Comparison of ENCODE assay signal across 3 cellular contexts in the genomic region with DNA sequence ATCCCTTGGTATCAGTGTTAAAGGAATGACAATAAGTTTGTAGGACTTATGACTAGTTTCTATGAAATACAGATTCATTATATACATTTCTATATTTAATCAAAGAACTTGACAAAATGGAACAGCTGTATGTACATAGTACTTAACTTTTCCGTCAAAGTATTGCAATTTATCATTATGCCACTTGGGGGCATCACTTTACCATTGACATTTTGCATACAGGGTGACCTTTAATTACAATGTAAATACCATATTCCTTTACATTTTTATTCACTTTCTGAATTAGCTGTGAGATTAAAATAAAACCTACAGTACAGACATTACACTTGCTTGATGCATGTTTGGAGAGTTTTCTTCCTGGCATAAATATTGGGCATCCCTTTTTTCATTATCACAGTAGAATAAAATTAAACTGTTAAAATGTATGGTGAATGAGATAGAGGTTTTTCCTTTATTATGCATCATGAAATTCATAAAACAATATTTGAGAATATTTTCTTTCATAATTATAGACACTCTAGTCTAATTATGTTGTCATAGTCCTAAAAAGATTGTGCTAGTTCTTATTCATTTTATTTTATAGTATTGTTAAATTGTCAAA.
TF ChIP-seq lines count a peak whose summit lies in the region.

No MANE protein-coding gene starts in this region.

TF ChIP-seq in HCT116, 20 proteins besides CTCF, POLR2A, EP300 and RAD21 (continues in another document):
- no peak for TF ChIP-seq REST (IDR thresholded peaks at IDR 0.05; ENCODE audit: low read depth)
- TF ChIP-seq, protein P1, sequence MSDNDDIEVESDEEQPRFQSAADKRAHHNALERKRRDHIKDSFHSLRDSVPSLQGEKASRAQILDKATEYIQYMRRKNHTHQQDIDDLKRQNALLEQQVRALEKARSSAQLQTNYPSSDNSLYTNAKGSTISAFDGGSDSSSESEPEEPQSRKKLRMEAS (IDR thresholded peaks at IDR 0.05), result no peak
- no peak for TF ChIP-seq SIN3A (IDR thresholded peaks at IDR 0.05; ENCODE audit: low read depth)
- TF ChIP-seq ELF1 (IDR thresholded peaks at IDR 0.05; ENCODE audit: borderline replicate concordance, low read depth), result no peak
- TF ChIP-seq ZFX (IDR thresholded peaks at IDR 0.05), result no peak
- no peak for TF ChIP-seq CEBPB (IDR thresholded peaks at IDR 0.05; ENCODE audit: low read depth)
- TF ChIP-seq ZNF274 (IDR thresholded peaks at IDR 0.05; ENCODE audit: low read depth, low read length), result no peak
- no peak for TF ChIP-seq JUND (IDR thresholded peaks at IDR 0.05)
- TF ChIP-seq POLR2AphosphoS5 (IDR thresholded peaks at IDR 0.05; ENCODE audit: low read depth, low read length), result no peak
- no peak for TF ChIP-seq EZH2 (IDR thresholded peaks at IDR 0.05)
- TF ChIP-seq, protein P2, sequence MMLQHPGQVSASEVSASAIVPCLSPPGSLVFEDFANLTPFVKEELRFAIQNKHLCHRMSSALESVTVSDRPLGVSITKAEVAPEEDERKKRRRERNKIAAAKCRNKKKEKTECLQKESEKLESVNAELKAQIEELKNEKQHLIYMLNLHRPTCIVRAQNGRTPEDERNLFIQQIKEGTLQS (IDR thresholded peaks at IDR 0.05), result no peak
- TF ChIP-seq EZH2phosphoT487 (IDR thresholded peaks at IDR 0.05; ENCODE audit: borderline replicate concordance), result no peak
- no peak for TF ChIP-seq SRF (IDR thresholded peaks at IDR 0.05; ENCODE audit: low read depth)
- TF ChIP-seq SP1 (IDR thresholded peaks at IDR 0.05; ENCODE audit: low read depth), result no peak
- TF ChIP-seq, protein P3, sequence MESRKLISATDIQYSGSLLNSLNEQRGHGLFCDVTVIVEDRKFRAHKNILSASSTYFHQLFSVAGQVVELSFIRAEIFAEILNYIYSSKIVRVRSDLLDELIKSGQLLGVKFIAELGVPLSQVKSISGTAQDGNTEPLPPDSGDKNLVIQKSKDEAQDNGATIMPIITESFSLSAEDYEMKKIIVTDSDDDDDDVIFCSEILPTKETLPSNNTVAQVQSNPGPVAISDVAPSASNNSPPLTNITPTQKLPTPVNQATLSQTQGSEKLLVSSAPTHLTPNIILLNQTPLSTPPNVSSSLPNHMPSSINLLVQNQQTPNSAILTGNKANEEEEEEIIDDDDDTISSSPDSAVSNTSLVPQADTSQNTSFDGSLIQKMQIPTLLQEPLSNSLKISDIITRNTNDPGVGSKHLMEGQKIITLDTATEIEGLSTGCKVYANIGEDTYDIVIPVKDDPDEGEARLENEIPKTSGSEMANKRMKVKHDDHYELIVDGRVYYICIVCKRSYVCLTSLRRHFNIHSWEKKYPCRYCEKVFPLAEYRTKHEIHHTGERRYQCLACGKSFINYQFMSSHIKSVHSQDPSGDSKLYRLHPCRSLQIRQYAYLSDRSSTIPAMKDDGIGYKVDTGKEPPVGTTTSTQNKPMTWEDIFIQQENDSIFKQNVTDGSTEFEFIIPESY (IDR thresholded peaks at IDR 0.05; ENCODE audit: extremely low read depth, insufficient replicate concordance, low read length), result no peak

TF ChIP-seq in GM12878, 131 proteins besides CTCF, POLR2A, EP300 and RAD21:
- no peak for TF ChIP-seq ZSCAN29 (IDR thresholded peaks at IDR 0.05)
- TF ChIP-seq TBL1XR1 (IDR thresholded peaks at IDR 0.05; ENCODE audit: low read depth, low read length), result no peak
- no peak for TF ChIP-seq ZNF687 (IDR thresholded peaks at IDR 0.05)
- TF ChIP-seq SMC3 (IDR thresholded peaks at IDR 0.05; ENCODE audit: borderline replicate concordance, low read length), result peak; percentile 59
- TF ChIP-seq, protein P4, sequence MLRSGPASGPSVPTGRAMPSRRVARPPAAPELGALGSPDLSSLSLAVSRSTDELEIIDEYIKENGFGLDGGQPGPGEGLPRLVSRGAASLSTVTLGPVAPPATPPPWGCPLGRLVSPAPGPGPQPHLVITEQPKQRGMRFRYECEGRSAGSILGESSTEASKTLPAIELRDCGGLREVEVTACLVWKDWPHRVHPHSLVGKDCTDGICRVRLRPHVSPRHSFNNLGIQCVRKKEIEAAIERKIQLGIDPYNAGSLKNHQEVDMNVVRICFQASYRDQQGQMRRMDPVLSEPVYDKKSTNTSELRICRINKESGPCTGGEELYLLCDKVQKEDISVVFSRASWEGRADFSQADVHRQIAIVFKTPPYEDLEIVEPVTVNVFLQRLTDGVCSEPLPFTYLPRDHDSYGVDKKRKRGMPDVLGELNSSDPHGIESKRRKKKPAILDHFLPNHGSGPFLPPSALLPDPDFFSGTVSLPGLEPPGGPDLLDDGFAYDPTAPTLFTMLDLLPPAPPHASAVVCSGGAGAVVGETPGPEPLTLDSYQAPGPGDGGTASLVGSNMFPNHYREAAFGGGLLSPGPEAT (IDR thresholded peaks at IDR 0.05; ENCODE audit: low read depth), result no peak

TF ChIP-seq in HepG2, 621 proteins besides CTCF, POLR2A, EP300 and RAD21:
- TF ChIP-seq, protein P5, sequence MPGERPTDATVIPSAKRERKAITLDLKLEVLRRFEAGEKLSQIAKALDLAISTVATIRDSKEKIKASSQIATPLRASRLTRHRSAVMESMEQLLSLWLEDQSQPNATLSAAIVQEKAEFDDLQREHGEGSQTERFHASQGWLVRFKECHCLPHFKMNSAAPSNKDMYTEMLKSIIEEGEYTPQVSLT (CRISPR knock-in tag; IDR thresholded peaks at IDR 0.05; ENCODE audit: borderline replicate concordance, low read depth), result no peak
- peak; percentile 52 for TF ChIP-seq NR2F6 (IDR thresholded peaks at IDR 0.05)
- TF ChIP-seq NR2F6 (CRISPR knock-in tag; IDR thresholded peaks at IDR 0.05), result no peak
- peak; percentile 63 for TF ChIP-seq TFAP4 (IDR thresholded peaks at IDR 0.05; ENCODE audit: borderline replicate concordance, low read depth)
- no peak for TF ChIP-seq FOXA1 (IDR thresholded peaks at IDR 0.05)
- TF ChIP-seq FOXA1 (CRISPR knock-in tag; IDR thresholded peaks at IDR 0.05), result peak; percentile 61
- no peak for TF ChIP-seq CREB1 (IDR thresholded peaks at IDR 0.05)
- TF ChIP-seq CREB1 (CRISPR knock-in tag; IDR thresholded peaks at IDR 0.05), result peak; percentile 27; the same call in 1 of the 2 replicates
- peak; percentile 80 for TF ChIP-seq MIXL1 (CRISPR knock-in tag; IDR thresholded peaks at IDR 0.05)
- TF ChIP-seq ARID3A (IDR thresholded peaks at IDR 0.05; ENCODE audit: low read depth, low read length), result peak; percentile 42; the same call in 1 of the 2 replicates
- TF ChIP-seq STAG1 (CRISPR knock-in tag; IDR thresholded peaks at IDR 0.05), result peak; percentile 76
- peak; percentile 29; the same call in 1 of the 2 replicates for TF ChIP-seq SMC3 (IDR thresholded peaks at IDR 0.05; ENCODE audit: low read length)
- TF ChIP-seq, protein P6, sequence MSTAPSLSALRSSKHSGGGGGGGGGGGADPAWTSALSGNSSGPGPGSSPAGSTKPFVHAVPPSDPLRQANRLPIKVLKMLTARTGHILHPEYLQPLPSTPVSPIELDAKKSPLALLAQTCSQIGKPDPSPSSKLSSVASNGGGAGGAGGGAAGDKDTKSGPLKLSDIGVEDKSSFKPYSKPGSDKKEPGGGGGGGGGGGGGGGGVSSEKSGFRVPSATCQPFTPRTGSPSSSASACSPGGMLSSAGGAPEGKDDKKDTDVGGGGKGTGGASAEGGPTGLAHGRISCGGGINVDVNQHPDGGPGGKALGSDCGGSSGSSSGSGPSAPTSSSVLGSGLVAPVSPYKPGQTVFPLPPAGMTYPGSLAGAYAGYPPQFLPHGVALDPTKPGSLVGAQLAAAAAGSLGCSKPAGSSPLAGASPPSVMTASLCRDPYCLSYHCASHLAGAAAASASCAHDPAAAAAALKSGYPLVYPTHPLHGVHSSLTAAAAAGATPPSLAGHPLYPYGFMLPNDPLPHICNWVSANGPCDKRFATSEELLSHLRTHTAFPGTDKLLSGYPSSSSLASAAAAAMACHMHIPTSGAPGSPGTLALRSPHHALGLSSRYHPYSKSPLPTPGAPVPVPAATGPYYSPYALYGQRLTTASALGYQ (CRISPR knock-in tag; IDR thresholded peaks at IDR 0.05), result no peak
- no peak for TF ChIP-seq DZIP1 (CRISPR knock-in tag; IDR thresholded peaks at IDR 0.05)
- no peak for TF ChIP-seq REPIN1 (CRISPR knock-in tag; IDR thresholded peaks at IDR 0.05; ENCODE audit: borderline replicate concordance, low read depth)
- TF ChIP-seq CBX5 (CRISPR knock-in tag; IDR thresholded peaks at IDR 0.05; ENCODE audit: borderline replicate concordance), result no peak
- peak; percentile 60; the same call in 1 of the 2 replicates for TF ChIP-seq FOXA3 (CRISPR knock-in tag; IDR thresholded peaks at IDR 0.05)
- no peak for TF ChIP-seq ZNF510 (CRISPR knock-in tag; IDR thresholded peaks at IDR 0.05; ENCODE audit: low read depth)
